ENCODE assay signal across 1 cellular context in genomic region chr9:91758491-91758981, GRCh38.
TF ChIP-seq lines count a peak whose summit lies in the region.

No MANE protein-coding gene starts in this region.

TF ChIP-seq in HCT116, 20 proteins besides CTCF, POLR2A, EP300 and RAD21 (continued from another document):
- no peak for TF ChIP-seq ZBTB33 (IDR thresholded peaks at IDR 0.05; ENCODE audit: extremely low read depth, insufficient replicate concordance, low read length)
- TF ChIP-seq, protein P1, sequence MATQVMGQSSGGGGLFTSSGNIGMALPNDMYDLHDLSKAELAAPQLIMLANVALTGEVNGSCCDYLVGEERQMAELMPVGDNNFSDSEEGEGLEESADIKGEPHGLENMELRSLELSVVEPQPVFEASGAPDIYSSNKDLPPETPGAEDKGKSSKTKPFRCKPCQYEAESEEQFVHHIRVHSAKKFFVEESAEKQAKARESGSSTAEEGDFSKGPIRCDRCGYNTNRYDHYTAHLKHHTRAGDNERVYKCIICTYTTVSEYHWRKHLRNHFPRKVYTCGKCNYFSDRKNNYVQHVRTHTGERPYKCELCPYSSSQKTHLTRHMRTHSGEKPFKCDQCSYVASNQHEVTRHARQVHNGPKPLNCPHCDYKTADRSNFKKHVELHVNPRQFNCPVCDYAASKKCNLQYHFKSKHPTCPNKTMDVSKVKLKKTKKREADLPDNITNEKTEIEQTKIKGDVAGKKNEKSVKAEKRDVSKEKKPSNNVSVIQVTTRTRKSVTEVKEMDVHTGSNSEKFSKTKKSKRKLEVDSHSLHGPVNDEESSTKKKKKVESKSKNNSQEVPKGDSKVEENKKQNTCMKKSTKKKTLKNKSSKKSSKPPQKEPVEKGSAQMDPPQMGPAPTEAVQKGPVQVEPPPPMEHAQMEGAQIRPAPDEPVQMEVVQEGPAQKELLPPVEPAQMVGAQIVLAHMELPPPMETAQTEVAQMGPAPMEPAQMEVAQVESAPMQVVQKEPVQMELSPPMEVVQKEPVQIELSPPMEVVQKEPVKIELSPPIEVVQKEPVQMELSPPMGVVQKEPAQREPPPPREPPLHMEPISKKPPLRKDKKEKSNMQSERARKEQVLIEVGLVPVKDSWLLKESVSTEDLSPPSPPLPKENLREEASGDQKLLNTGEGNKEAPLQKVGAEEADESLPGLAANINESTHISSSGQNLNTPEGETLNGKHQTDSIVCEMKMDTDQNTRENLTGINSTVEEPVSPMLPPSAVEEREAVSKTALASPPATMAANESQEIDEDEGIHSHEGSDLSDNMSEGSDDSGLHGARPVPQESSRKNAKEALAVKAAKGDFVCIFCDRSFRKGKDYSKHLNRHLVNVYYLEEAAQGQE (IDR thresholded peaks at IDR 0.05; ENCODE audit: low read depth): no peak
